ENCODE assay signal across 9 cellular contexts in the genomic region with DNA sequence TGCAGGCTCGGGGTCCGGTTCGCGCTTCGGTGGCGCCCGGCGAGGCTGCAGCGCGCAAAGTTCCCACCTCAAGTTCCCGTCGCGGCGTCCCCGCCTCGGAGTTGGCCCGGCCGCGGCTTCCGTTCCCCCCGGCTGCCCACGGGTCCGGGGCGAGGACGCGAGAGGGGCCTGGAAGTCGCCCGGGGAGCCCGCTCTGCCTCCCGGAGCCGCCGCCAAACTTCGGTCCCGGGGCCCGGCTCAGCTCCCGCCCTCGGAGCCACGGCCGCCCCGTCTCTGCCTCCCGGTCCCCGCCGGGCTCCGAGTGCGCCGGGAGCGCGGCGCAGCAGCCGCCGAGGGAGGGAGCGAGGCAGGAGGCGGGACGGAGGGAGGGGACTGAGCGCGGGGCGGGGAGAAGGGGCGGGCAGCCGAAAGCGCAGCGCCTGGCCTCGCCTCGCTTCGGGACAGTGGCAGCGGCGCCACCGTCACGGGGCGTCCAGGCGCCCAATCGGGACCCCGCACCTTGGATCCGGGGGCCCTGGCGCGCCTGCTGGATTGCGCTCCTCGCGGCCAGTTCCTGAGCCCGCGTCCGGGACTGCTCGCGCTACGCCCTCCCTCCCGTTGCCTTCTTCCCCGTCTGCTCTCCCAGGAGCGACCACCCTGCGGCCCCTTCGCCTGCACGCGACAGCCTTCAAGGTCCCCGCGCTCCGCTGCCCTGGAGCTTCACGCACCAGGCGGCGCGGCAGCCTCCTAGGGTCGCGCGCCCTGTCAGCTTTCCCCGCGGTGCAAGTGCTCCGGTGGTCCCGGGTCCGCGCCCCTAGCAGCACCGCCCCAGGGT. TPM values are rescaled to one million over a fixed set of nuclear protein-coding genes. Genes with fewer than 3 reads are reported as not detected.
A peak's percentile ranks its signal among the peaks of the same experiment; 100 is the strongest.
DNase-seq lines count a peak whose midpoint lies in the region; ATAC-seq, FAIRE-seq and TF ChIP-seq lines count a peak whose summit lies in the region.
"Had no signal": no experiment of that assay in that cellular context is flagged by ENCODE, and none has a peak within 500 bp of the region (broad histone marks: within the 10 kb centered on the region; RNA-seq: fewer than 3 reads in every experiment).

A gene with protein sequence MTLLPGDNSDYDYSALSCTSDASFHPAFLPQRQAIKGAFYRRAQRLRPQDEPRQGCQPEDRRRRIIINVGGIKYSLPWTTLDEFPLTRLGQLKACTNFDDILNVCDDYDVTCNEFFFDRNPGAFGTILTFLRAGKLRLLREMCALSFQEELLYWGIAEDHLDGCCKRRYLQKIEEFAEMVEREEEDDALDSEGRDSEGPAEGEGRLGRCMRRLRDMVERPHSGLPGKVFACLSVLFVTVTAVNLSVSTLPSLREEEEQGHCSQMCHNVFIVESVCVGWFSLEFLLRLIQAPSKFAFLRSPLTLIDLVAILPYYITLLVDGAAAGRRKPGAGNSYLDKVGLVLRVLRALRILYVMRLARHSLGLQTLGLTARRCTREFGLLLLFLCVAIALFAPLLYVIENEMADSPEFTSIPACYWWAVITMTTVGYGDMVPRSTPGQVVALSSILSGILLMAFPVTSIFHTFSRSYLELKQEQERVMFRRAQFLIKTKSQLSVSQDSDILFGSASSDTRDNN (minus strand): TSS at position 305 of the 814 bp plus-strand sequence. CDS start 12,769 bp downstream, outside the sequence.

- peak within 1 kb of the TSS; percentile 96 for H3K9ac ChIP-seq in astrocyte (ENCODE audit: low read length)

- DNase-seq in CD14-positive monocyte (ENCODE audit: low spot score) (no peak), HFF-Myc (ENCODE audit: extremely low read depth, low read depth) (no peak), SK-MEL-5 (ENCODE audit: low read depth, low spot score) (peak; percentile 79), astrocyte (ENCODE audit: low read depth) (peak; percentile 55), hepatic stellate cell (ENCODE audit: low spot score) (peak; percentile 91), retinal pigment epithelial cell (ENCODE audit: low read depth) (peak; percentile 35), superior temporal gyrus (ENCODE audit: extremely low spot score) (no peak)

- H3K27ac ChIP-seq in astrocyte (ENCODE audit: low read depth, low read length): peak within 1 kb of the TSS; percentile 79
- H3K27ac ChIP-seq: HL-60 had no signal

- H3K4me3 ChIP-seq in HFF-Myc (replicated peaks; ENCODE audit: low read depth, low read length) (peak within 1 kb of the TSS; percentile 73), astrocyte (ENCODE audit: insufficient read depth, low read depth, low read length) (peak within 1 kb of the TSS; percentile 89), retinal pigment epithelial cell (ENCODE audit: low read length) (peak within 1 kb of the TSS; percentile 54)

- H3K27me3 ChIP-seq in astrocyte (ENCODE audit: insufficient read depth, low read length): peaks cover 5% of the 10 kb centered on the region

- H4K20me1 ChIP-seq in astrocyte (ENCODE audit: insufficient read depth, low read length): peaks cover 43% of the 10 kb centered on the region

- ATAC-seq in HG02571 (IDR thresholded peaks at IDR 0.05; ENCODE audit: unreplicated experiment): no peak

- H3K27ac Mint-ChIP-seq in CD14-positive monocyte (peak within 1 kb of the TSS in 1 of 7 donors; percentile 74), astrocyte (ENCODE audit: unreplicated experiment) (peak within 1 kb of the TSS; percentile 89)

- in situ Hi-C loops in SK-MEL-5 (cut with HindIII; ENCODE audit: low pct_unique_long_range_greater_than_20kb, low sequenced_read_pairs): no loop called here

- no peak for TF ChIP-seq CTCF in CD14-positive monocyte (IDR thresholded peaks at IDR 0.05)
- TF ChIP-seq CTCF in HFF-Myc (IDR thresholded peaks at IDR 0.05; ENCODE audit: low read depth, low read length, missing control alignments): no peak
- TF ChIP-seq CTCF in astrocyte (IDR thresholded peaks at IDR 0.05; ENCODE audit: insufficient read depth, low read depth, low read length): no peak
- TF ChIP-seq CTCF in retinal pigment epithelial cell (conservative IDR thresholded peaks at IDR 0.05; ENCODE audit: low read depth, low read length): no peak

- peaks cover 70 to 87% (median 80%) of the 10 kb centered on the region in 3 donors for H3K27me3 Mint-ChIP-seq in CD14-positive monocyte (ENCODE audit: low read depth in 3 of 3)
- H3K27me3 Mint-ChIP-seq in astrocyte (ENCODE audit: low read depth, unreplicated experiment): peaks cover 48% of the 10 kb centered on the region

- intact Hi-C loops in CD14-positive monocyte (cut with micrococcal nuclease): no loop called here

- H3K9me3 Mint-ChIP-seq in CD14-positive monocyte: peaks cover 0 to 11% (median 0%) of the 10 kb centered on the region in 7 donors
- peaks cover 3% of the 10 kb centered on the region for H3K9me3 Mint-ChIP-seq in astrocyte (ENCODE audit: unreplicated experiment)

- peaks cover 14% of the 10 kb centered on the region for H3K36me3 ChIP-seq in astrocyte (ENCODE audit: insufficient read depth, low read length)

- peaks cover 31% of the 10 kb centered on the region for H3K4me1 ChIP-seq in astrocyte (ENCODE audit: insufficient read depth, low read length)

- peaks cover 22% of the 10 kb centered on the region for H3K4me1 Mint-ChIP-seq in CD14-positive monocyte
- H3K4me1 Mint-ChIP-seq in astrocyte (ENCODE audit: low read depth, unreplicated experiment): peaks cover 13% of the 10 kb centered on the region

- peak within 1 kb of the TSS; percentile 72 to 84 for H3K4me3 Mint-ChIP-seq in CD14-positive monocyte
- peak within 1 kb of the TSS; percentile 94 for H3K4me3 Mint-ChIP-seq in astrocyte (ENCODE audit: unreplicated experiment)

- FAIRE-seq in astrocyte (lab: Jason Lieb, UNC): no peak

- peak within 1 kb of the TSS; percentile 95 for H2AFZ ChIP-seq in astrocyte (ENCODE audit: low read depth, low read length)

- H3K9me3 ChIP-seq in astrocyte (ENCODE audit: insufficient read depth, low read depth, low read length): no peaks in the 10 kb centered on the region

- peaks cover 48% of the 10 kb centered on the region for H3K79me2 ChIP-seq in astrocyte (ENCODE audit: insufficient read depth, low read length)

- H3K36me3 Mint-ChIP-seq in CD14-positive monocyte (no peaks in the 10 kb centered on the region), astrocyte (ENCODE audit: low read depth, unreplicated experiment) (peaks cover 5% of the 10 kb centered on the region)

- H3K4me2 ChIP-seq in astrocyte (ENCODE audit: low read length): peak within 1 kb of the TSS; percentile 92

RNA-seq across cellular contexts. Expression of the gene that starts here (rescaled TPM):
- not detected for polyA plus RNA-seq in CD14-positive monocyte
- total RNA-seq in SK-MEL-5 (2014; rRNA removed; shearing (Covaris generic)): 22.3 and 22.9 TPM in 2 replicates
- polyA plus RNA-seq in SK-MEL-5 (2015; cell fraction: cytosol; rRNA removed): 60.1 and 62.1 TPM in 2 replicates
- 42.1 and 68.5 TPM in 2 replicates for polyA plus RNA-seq in SK-MEL-5 (2015; cell fraction: nucleus; rRNA removed)
- 45.5 and 45.9 TPM in 2 replicates for total RNA-seq in astrocyte

Comparison
In these comparisons a context has a peak if more than half of its experiments do, and no peak if none do; other contexts are left out.
1. DNase-seq: peak in SK-MEL-5 (single experiment), astrocyte (single experiment), hepatic stellate cell (single experiment) and retinal pigment epithelial cell (single experiment); none in CD14-positive monocyte (single experiment), HFF-Myc (single experiment) and superior temporal gyrus (single experiment).
2. Peak in every context shown above with its lines, with median percentiles within 50 percentile points of each other: H3K4me3 ChIP-seq.